In the genomic region with DNA sequence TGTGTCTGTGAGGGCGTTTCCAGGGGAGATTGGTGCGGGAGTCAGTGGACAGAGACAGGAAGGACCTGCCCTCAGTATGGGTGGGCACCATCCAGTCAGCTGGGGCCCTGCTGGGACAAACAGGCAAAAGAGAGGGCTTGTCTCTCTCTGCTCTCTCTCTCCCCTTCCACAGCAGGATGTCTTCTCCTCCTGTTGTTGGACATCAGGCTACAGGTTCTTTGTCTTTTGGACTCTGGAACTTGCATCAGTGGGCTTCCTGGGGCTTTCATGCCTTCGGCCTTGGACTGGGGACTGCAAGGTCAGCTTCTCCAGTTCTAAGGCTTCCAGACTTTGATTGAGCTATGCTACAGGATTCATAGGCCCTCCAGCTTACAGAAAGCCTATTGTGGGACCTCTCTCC, we compare ENCODE assay signal across 1 cellular context.
TF ChIP-seq lines count a peak whose summit lies in the region.

No MANE protein-coding gene starts in this region.

TF ChIP-seq in HepG2, 621 proteins besides CTCF, POLR2A, EP300 and RAD21 (continued from another document):
- TF ChIP-seq, protein P1, sequence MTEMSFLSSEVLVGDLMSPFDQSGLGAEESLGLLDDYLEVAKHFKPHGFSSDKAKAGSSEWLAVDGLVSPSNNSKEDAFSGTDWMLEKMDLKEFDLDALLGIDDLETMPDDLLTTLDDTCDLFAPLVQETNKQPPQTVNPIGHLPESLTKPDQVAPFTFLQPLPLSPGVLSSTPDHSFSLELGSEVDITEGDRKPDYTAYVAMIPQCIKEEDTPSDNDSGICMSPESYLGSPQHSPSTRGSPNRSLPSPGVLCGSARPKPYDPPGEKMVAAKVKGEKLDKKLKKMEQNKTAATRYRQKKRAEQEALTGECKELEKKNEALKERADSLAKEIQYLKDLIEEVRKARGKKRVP (CRISPR knock-in tag; IDR thresholded peaks at IDR 0.05), result peak in 1 of 2 experiments; percentile 94; a peak in 2 of 4 replicates
- TF ChIP-seq ELF4 (CRISPR knock-in tag; IDR thresholded peaks at IDR 0.05; ENCODE audit: borderline replicate concordance) (no peak), ZC3H4 (CRISPR knock-in tag; IDR thresholded peaks at IDR 0.05; ENCODE audit: borderline replicate concordance) (no peak), CBFB (CRISPR knock-in tag; IDR thresholded peaks at IDR 0.05) (no peak; the same call in 1 of the 2 replicates), KDM6A (CRISPR knock-in tag; IDR thresholded peaks at IDR 0.05; ENCODE audit: low read depth) (peak; percentile 72; the same call in 1 of the 2 replicates), ZNF567 (CRISPR knock-in tag; IDR thresholded peaks at IDR 0.05; ENCODE audit: borderline replicate concordance) (no peak), ZNF614 (CRISPR knock-in tag; IDR thresholded peaks at IDR 0.05; ENCODE audit: borderline replicate concordance) (peak; percentile 67), TGIF2 (CRISPR knock-in tag; IDR thresholded peaks at IDR 0.05) (peak; percentile 34; the same call in 1 of the 2 replicates)
- TF ChIP-seq, protein P2, sequence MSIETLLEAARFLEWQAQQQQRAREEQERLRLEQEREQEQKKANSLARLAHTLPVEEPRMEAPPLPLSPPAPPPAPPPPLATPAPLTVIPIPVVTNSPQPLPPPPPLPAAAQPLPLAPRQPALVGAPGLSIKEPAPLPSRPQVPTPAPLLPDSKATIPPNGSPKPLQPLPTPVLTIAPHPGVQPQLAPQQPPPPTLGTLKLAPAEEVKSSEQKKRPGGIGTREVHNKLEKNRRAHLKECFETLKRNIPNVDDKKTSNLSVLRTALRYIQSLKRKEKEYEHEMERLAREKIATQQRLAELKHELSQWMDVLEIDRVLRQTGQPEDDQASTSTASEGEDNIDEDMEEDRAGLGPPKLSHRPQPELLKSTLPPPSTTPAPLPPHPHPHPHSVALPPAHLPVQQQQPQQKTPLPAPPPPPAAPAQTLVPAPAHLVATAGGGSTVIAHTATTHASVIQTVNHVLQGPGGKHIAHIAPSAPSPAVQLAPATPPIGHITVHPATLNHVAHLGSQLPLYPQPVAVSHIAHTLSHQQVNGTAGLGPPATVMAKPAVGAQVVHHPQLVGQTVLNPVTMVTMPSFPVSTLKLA (IDR thresholded peaks at IDR 0.05), result no peak
